ENCODE assay signal across 8 cellular contexts in the genomic region with DNA sequence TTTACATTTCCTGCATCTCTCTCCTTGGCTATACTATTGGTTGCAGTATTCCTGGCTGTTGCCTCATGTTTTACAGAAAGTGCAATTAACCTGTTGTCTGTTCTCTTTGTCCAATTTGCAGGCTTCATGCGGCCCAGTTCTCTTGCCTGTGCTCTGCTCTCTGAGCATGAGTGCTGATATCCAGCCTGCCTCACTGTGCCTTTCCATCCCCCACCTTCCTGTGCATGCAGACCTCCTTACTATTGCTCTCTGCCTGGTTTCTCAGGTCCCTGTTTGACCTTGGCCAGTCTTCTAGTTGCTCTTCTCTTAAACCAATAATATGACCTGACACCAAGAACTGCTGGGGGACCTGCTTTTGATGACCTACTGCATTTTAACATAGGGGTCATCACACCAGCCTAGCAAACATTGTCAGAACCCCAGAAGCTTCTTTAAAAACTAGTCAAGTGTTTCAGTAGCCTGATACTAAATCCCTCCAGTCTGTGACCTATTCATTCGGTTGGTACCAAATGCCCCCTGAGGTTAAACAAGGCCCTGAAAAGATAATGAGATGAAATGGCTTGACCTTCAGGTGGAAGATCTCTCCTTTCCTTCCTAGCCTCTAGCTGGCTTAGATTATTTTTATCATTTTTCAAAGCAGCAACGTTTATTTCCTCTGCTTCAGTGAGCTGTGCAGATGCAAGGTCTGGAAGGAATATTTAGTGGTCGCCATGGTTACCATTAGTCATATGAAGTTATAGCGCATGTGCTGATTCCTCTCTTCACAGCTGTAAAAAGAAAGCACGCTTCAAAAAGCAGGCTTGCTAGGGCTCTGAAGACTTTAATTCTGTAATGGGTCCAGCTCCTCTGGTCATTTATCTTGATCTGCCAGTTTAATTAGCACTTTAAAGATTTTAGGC.
DNase-seq lines count a peak whose midpoint lies in the region; ATAC-seq and TF ChIP-seq lines count a peak whose summit lies in the region.

No MANE protein-coding gene starts in this region.

- H3K4me2 ChIP-seq in hepatocyte, result no peak overlapping the region

- H3K27me3 ChIP-seq in hepatocyte, result no peaks in the 10 kb centered on the region

- H3K36me3 ChIP-seq in hepatocyte (replicated peaks; ENCODE audit: insufficient read depth, low read depth), result no peaks in the 10 kb centered on the region

- no peak overlapping the region for H3K4me3 ChIP-seq in hepatocyte

- no peak overlapping the region for H3K4me3 Mint-ChIP-seq in stimulated activated naive B cell treated with anti-CD40 and anti-IgM and Interleukin-4, amounts not matched to agents 10 μg/mL and 1 μg/mL and 100 μg/mL, for 72 hours

- peaks cover 0 to 7% of the 10 kb centered on the region in 2 donors for H3K27me3 Mint-ChIP-seq in stimulated activated naive B cell treated with anti-CD40 and anti-IgM and Interleukin-4, amounts not matched to agents 10 μg/mL and 1 μg/mL and 100 μg/mL, for 72 hours

- H3K4me1 ChIP-seq in hepatocyte (ENCODE audit: insufficient read depth), result no peaks in the 10 kb centered on the region

- no peaks in the 10 kb centered on the region for H3K9me3 ChIP-seq in hepatocyte (ENCODE audit: low read depth)

- no peak overlapping the region for H2AFZ ChIP-seq in hepatocyte

- H3K9me2 ChIP-seq in hepatocyte (replicated peaks; ENCODE audit: insufficient read depth), result no peaks in the 10 kb centered on the region

- TF ChIP-seq CTCF in hepatocyte (IDR thresholded peaks at IDR 0.05; ENCODE audit: poor library complexity), result no peak

- H3K79me2 ChIP-seq in hepatocyte, result no peaks in the 10 kb centered on the region

- peak overlapping the region; percentile 63 for H3K27ac ChIP-seq in hepatocyte

- WGBS in hepatocyte (ENCODE audit: low lambda C conversion rate, missing lambda C conversion rate), result 60% methylated on average over 6 of the region's 6 CpGs

- H3K4me1 Mint-ChIP-seq in stimulated activated naive B cell treated with anti-CD40 and anti-IgM and Interleukin-4, amounts not matched to agents 10 μg/mL and 1 μg/mL and 100 μg/mL, for 72 hours, result peaks cover 9 to 11% of the 10 kb centered on the region in 2 donors

- ATAC-seq in HG03342 (IDR thresholded peaks at IDR 0.05; ENCODE audit: unreplicated experiment), result peak; percentile 57
- ATAC-seq in stimulated activated naive B cell treated with anti-CD40 and anti-IgM and Interleukin-4, amounts not matched to agents 10 μg/mL and 1 μg/mL and 100 μg/mL, for 72 hours (replicated peaks), result peak; percentile 81 to 91

- no peaks in the 10 kb centered on the region for H3K36me3 Mint-ChIP-seq in stimulated activated naive B cell treated with anti-CD40 and anti-IgM and Interleukin-4, amounts not matched to agents 10 μg/mL and 1 μg/mL and 100 μg/mL, for 72 hours

- DNase-seq in GM04504 (ENCODE audit: low read depth) (peak; percentile 90), amniotic epithelial cell (ENCODE audit: low read depth) (peak; percentile 95), hepatocyte (ENCODE audit: low spot score) (peak; percentile 86), NK-92 (lab: John Stamatoyannopoulos, UW; ENCODE audit: unreplicated experiment) (no peak), NCI-H345 (lab: John Stamatoyannopoulos, UW) (no peak), DMS153 treated with DMSO at 0.1 percent for 48 hours (lab: John Stamatoyannopoulos, UW; ENCODE audit: unreplicated experiment) (no peak)
- DNase-seq in stimulated activated naive B cell treated with anti-CD40 and anti-IgM and Interleukin-4, amounts not matched to agents 10 μg/mL and 1 μg/mL and 100 μg/mL, for 72 hours, result no peak

- H3K27ac Mint-ChIP-seq in stimulated activated naive B cell treated with anti-CD40 and anti-IgM and Interleukin-4, amounts not matched to agents 10 μg/mL and 1 μg/mL and 100 μg/mL, for 72 hours, result peak overlapping the region; percentile 57

- H4K20me1 ChIP-seq in hepatocyte (ENCODE audit: insufficient read depth, poor library complexity, severe bottlenecking), result no peaks in the 10 kb centered on the region

- no peaks in the 10 kb centered on the region for H3K9me3 Mint-ChIP-seq in stimulated activated naive B cell treated with anti-CD40 and anti-IgM and Interleukin-4, amounts not matched to agents 10 μg/mL and 1 μg/mL and 100 μg/mL, for 72 hours

Comparison
In these comparisons a context has a peak if more than half of its experiments do, and no peak if none do; other contexts are left out.
1. DNase-seq: peak in GM04504 (single experiment), amniotic epithelial cell (single experiment) and hepatocyte (single experiment); none in stimulated activated naive B cell treated with anti-CD40 and anti-IgM and Interleukin-4, amounts not matched to agents 10 μg/mL and 1 μg/mL and 100 μg/mL, for 72 hours (single experiment), NK-92 (single experiment), NCI-H345 (single experiment) and DMS153 treated with DMSO at 0.1 percent for 48 hours (single experiment).